Comparison of ENCODE assay signal across 1 cellular context in the genomic region with DNA sequence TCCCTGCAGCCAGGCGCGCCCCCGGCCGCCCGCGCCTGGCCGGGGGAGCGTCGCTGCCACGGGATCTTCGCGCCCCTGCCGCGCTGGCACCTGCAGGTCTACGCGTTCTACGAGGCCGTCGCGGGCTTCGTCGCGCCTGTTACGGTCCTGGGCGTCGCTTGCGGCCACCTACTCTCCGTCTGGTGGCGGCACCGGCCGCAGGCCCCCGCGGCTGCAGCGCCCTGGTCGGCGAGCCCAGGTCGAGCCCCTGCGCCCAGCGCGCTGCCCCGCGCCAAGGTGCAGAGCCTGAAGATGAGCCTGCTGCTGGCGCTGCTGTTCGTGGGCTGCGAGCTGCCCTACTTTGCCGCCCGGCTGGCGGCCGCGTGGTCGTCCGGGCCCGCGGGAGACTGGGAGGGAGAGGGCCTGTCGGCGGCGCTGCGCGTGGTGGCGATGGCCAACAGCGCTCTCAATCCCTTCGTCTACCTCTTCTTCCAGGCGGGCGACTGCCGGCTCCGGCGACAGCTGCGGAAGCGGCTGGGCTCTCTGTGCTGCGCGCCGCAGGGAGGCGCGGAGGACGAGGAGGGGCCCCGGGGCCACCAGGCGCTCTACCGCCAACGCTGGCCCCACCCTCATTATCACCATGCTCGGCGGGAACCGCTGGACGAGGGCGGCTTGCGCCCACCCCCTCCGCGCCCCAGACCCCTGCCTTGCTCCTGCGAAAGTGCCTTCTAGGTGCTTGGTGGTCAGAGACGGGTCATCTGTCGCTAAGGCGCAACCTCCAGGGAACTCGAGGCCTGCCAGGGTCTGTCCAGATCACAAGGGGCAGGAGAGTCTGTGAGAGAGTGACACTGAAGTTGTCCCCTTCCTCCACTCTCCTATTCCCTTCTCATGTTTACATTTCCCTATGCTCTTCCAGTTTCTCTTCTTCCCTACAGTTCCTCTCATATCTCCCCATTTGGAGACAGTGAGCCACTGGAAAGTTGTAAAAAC.
TF ChIP-seq lines count a peak whose summit lies in the region.

No MANE protein-coding gene starts in this region.

TF ChIP-seq in endothelial cell of umbilical vein, 7 proteins besides CTCF, POLR2A, EP300 and RAD21:
- TF ChIP-seq GATA2 (IDR thresholded peaks at IDR 0.05; ENCODE audit: insufficient read depth, insufficient read length, low read depth, low read length) (no peak), POLR2AphosphoS5 (IDR thresholded peaks at IDR 0.05; ENCODE audit: insufficient read depth, low read depth, low read length) (no peak), MAX (IDR thresholded peaks at IDR 0.05; ENCODE audit: insufficient read depth, insufficient read length) (no peak), EZH2 (IDR thresholded peaks at IDR 0.05; ENCODE audit: borderline replicate concordance, low read depth, low read length, severe bottlenecking) (no peak), FOS (IDR thresholded peaks at IDR 0.05; ENCODE audit: borderline replicate concordance, insufficient read depth, low read length) (no peak), MYC (IDR thresholded peaks at IDR 0.05; ENCODE audit: low read depth, low read length) (no peak), JUN (IDR thresholded peaks at IDR 0.05; ENCODE audit: borderline replicate concordance, insufficient read depth, insufficient read length, low read depth) (no peak)
